In genomic region chr11:94563176-94563847, GRCh38 we compare ENCODE assay signal across 11 cellular contexts. TPM values are rescaled to one million over a fixed set of nuclear protein-coding genes. Genes with fewer than 3 reads are reported as not detected.
A peak's percentile ranks its signal among the peaks of the same experiment; 100 is the strongest.
DNase-seq lines count a peak whose midpoint lies in the region; ATAC-seq lines count a peak whose summit lies in the region.
"Had no signal": no experiment of that assay in that cellular context is flagged by ENCODE, and none has a peak within 500 bp of the region (broad histone marks: within the 10 kb centered on the region; RNA-seq: fewer than 3 reads in every experiment).

No MANE protein-coding gene starts in this region.

- H3K27me3 Mint-ChIP-seq in natural killer cell treated with Interleukin-12 subunit alpha and Interleukin-12 subunit beta and Interleukin-15 and Interleukin-18, amount 100 ng/mL, for 72 hours = no peaks in the 10 kb centered on the region
- H3K27me3 Mint-ChIP-seq: activated B cell treated with CpG ODN at 0.5 μM for 24 hours, brain had no signal

- DNase-seq in ACHN = peak; percentile 39
- peak; percentile 68 for DNase-seq in HT1080 (ENCODE audit: low read depth)
- peak; percentile 45 to 48 for DNase-seq in T47D (ENCODE audit: low read depth in 1 of 2, low spot score in 1 of 2)
- peak; percentile 68 for DNase-seq in kidney glomerular epithelial cell (lab: John Stamatoyannopoulos, UW)
- no peak for DNase-seq in natural killer cell treated with Interleukin-12 subunit alpha and Interleukin-12 subunit beta and Interleukin-15 and Interleukin-18, amount 100 ng/mL, for 72 hours (ENCODE audit: low spot score)
- no peak for DNase-seq in NCI-H187 treated with DMSO at 0.1 percent for 48 hours (lab: John Stamatoyannopoulos, UW)
- no peak for DNase-seq in NCI-H1694 (lab: John Stamatoyannopoulos, UW)
- DNase-seq: activated B cell treated with CpG ODN at 0.5 μM for 24 hours; stimulated activated CD4-positive, alpha-beta T cell treated with anti-CD3 and anti-CD28 coated beads, Interleukin-4, amount 100 ng/mL, for 4 hours had no signal

- no peak overlapping the region for H3K27ac Mint-ChIP-seq in natural killer cell treated with Interleukin-12 subunit alpha and Interleukin-12 subunit beta and Interleukin-15 and Interleukin-18, amount 100 ng/mL, for 72 hours
- H3K27ac Mint-ChIP-seq: activated B cell treated with CpG ODN at 0.5 μM for 24 hours, brain had no signal

- H3K4me3 Mint-ChIP-seq in natural killer cell treated with Interleukin-12 subunit alpha and Interleukin-12 subunit beta and Interleukin-15 and Interleukin-18, amount 100 ng/mL, for 72 hours = no peak overlapping the region
- H3K4me3 Mint-ChIP-seq: activated B cell treated with CpG ODN at 0.5 μM for 24 hours, brain had no signal

- no peaks in the 10 kb centered on the region for H3K36me3 Mint-ChIP-seq in natural killer cell treated with Interleukin-12 subunit alpha and Interleukin-12 subunit beta and Interleukin-15 and Interleukin-18, amount 100 ng/mL, for 72 hours
- H3K36me3 Mint-ChIP-seq: brain had no signal

- ATAC-seq in natural killer cell treated with Interleukin-12 subunit alpha and Interleukin-12 subunit beta and Interleukin-15 and Interleukin-18, amount 100 ng/mL, for 72 hours = no peak
- no peak for ATAC-seq in HG03354 (IDR thresholded peaks at IDR 0.05; ENCODE audit: poor library complexity, severe bottlenecking, unreplicated experiment)

- H3K9me3 Mint-ChIP-seq in natural killer cell treated with Interleukin-12 subunit alpha and Interleukin-12 subunit beta and Interleukin-15 and Interleukin-18, amount 100 ng/mL, for 72 hours = no peaks in the 10 kb centered on the region
- H3K9me3 Mint-ChIP-seq: activated B cell treated with CpG ODN at 0.5 μM for 24 hours had no signal

- H3K4me1 Mint-ChIP-seq in natural killer cell treated with Interleukin-12 subunit alpha and Interleukin-12 subunit beta and Interleukin-15 and Interleukin-18, amount 100 ng/mL, for 72 hours (ENCODE audit: low read depth in 2 of 2) = no peaks in the 10 kb centered on the region
- H3K4me1 Mint-ChIP-seq: activated B cell treated with CpG ODN at 0.5 μM for 24 hours, brain had no signal

- in situ Hi-C loops in ACHN (cut with HindIII; ENCODE audit: low pct_ligation_motif_present, low pct_unique_long_range_greater_than_20kb, low sequenced_read_pairs) (no loop called here), T47D (cut with HindIII; ENCODE audit: low pct_unique_long_range_greater_than_20kb, low sequenced_read_pairs) (no loop called here)

RNA-seq across cellular contexts. Expression of gene PIWIL4, which starts 3.9 kb away (rescaled TPM):
- 0.03 and 0.43 TPM in 2 replicates for total RNA-seq in HT1080 (2014; rRNA removed; shearing (Covaris generic))
- 0.12 TPM in 1 of 2 replicates, not detected in the other for polyA plus RNA-seq in HT1080 (2015; cell fraction: cytosol; rRNA removed)
- polyA plus RNA-seq in HT1080 (2015; cell fraction: nucleus; rRNA removed) = 0.86 and 1.6 TPM in 2 replicates
- total RNA-seq in natural killer cell treated with Interleukin-12 subunit alpha and Interleukin-12 subunit beta and Interleukin-15 and Interleukin-18, amount 100 ng/mL, for 72 hours = 1 to 10 TPM in 1 of 2 donors, under 1 TPM in 1; 0.86 to 1.6 TPM

RNA-seq across cellular contexts. Expression of gene FUT4, which starts 19.6 kb away (rescaled TPM):
- 1.8 and 2.3 TPM in 2 replicates for total RNA-seq in HT1080 (2014; rRNA removed; shearing (Covaris generic))
- 3.9 and 4.3 TPM in 2 replicates for polyA plus RNA-seq in HT1080 (2015; cell fraction: cytosol; rRNA removed)
- 4.0 and 5.6 TPM in 2 replicates for polyA plus RNA-seq in HT1080 (2015; cell fraction: nucleus; rRNA removed)
- total RNA-seq in natural killer cell treated with Interleukin-12 subunit alpha and Interleukin-12 subunit beta and Interleukin-15 and Interleukin-18, amount 100 ng/mL, for 72 hours = 1 to 10 TPM; 6.5 to 6.7 TPM

RNA-seq across cellular contexts. Expression of gene C11orf97, which starts 51.1 kb away (rescaled TPM):
- not detected in 2 replicates for total RNA-seq in HT1080 (2014; rRNA removed; shearing (Covaris generic))
- not detected in 2 replicates for polyA plus RNA-seq in HT1080 (2015; cell fraction: cytosol; rRNA removed)
- not detected in 2 replicates for polyA plus RNA-seq in HT1080 (2015; cell fraction: nucleus; rRNA removed)
- total RNA-seq in natural killer cell treated with Interleukin-12 subunit alpha and Interleukin-12 subunit beta and Interleukin-15 and Interleukin-18, amount 100 ng/mL, for 72 hours = not detected
- total RNA-seq: activated B cell treated with CpG ODN at 0.5 μM for 24 hours had no signal

Comparison
In these comparisons a context has a peak if more than half of its experiments do, and no peak if none do; other contexts are left out.
1. DNase-seq: peak in ACHN (single experiment), HT1080 (single experiment), T47D (2 of 2) and kidney glomerular epithelial cell (single experiment); none in natural killer cell treated with Interleukin-12 subunit alpha and Interleukin-12 subunit beta and Interleukin-15 and Interleukin-18, amount 100 ng/mL, for 72 hours (single experiment), NCI-H187 treated with DMSO at 0.1 percent for 48 hours (single experiment) and NCI-H1694 (single experiment).